In genomic region chr7:1458676-1459511, GRCh38 we compare ENCODE assay signal across 8 cellular contexts. TPM values are rescaled to one million over a fixed set of nuclear protein-coding genes. Genes with fewer than 3 reads are reported as not detected.
DNase-seq lines count a peak whose midpoint lies in the region; ATAC-seq and TF ChIP-seq lines count a peak whose summit lies in the region.

Gene MICALL2, minus strand, starts transcription at chr7:1459470. Its CDS starts 144 bp downstream, at chr7:1459326.

- H3K4me1 Mint-ChIP-seq in activated T-cell treated with anti-CD3 and anti-CD28 coated beads, Interleukin-2, amount 50 U/mL, for 4 hours (ENCODE audit: low read depth), result peaks cover 16% of the 10 kb centered on the region
- H3K4me1 Mint-ChIP-seq in natural killer cell, result peaks cover 6 to 26% of the 10 kb centered on the region in 2 donors

- no peaks in the 10 kb centered on the region for H3K27me3 Mint-ChIP-seq in activated T-cell treated with anti-CD3 and anti-CD28 coated beads, Interleukin-2, amount 50 U/mL, for 4 hours (ENCODE audit: low read depth)
- H3K27me3 Mint-ChIP-seq in natural killer cell (ENCODE audit: low read depth in 2 of 2), result no peaks in the 10 kb centered on the region

- DNase-seq in NCI-H1417 (lab: John Stamatoyannopoulos, UW) (peak; percentile 10 to 62 (median 53)), NCI-H1417 treated with DMSO at 0.1 percent for 48 hours (lab: John Stamatoyannopoulos, UW) (no peak), LNCaP clone FGC (ENCODE audit: low read depth) (no peak), fibroblast of peridontal ligament (ENCODE audit: extremely low read depth) (peak; percentile 72), natural killer cell (peak; percentile 38), NCI-H1436 (lab: John Stamatoyannopoulos, UW) (no peak)
- peak; percentile 21 for DNase-seq in activated T-cell treated with anti-CD3 and anti-CD28 coated beads, Interleukin-2, amount 50 U/mL, for 4 hours

- no peak for TF ChIP-seq CTCF in LNCaP clone FGC (IDR thresholded peaks at IDR 0.05; ENCODE audit: control insufficient read depth, extremely low read depth, insufficient read depth)
- TF ChIP-seq CTCF in natural killer cell (IDR thresholded peaks at IDR 0.05), result no peak

- H3K27ac Mint-ChIP-seq in natural killer cell, result peak within 1 kb of the TSS in 1 of 2 donors; percentile 14

- peak within 1 kb of the TSS; percentile 79 for H3K4me3 ChIP-seq in LNCaP clone FGC (ENCODE audit: low read depth, low read length)

- H3K36me3 Mint-ChIP-seq in activated T-cell treated with anti-CD3 and anti-CD28 coated beads, Interleukin-2, amount 50 U/mL, for 4 hours (ENCODE audit: insufficient read depth), result no peaks in the 10 kb centered on the region
- no peaks in the 10 kb centered on the region for H3K36me3 Mint-ChIP-seq in natural killer cell

- H3K9me3 Mint-ChIP-seq in activated T-cell treated with anti-CD3 and anti-CD28 coated beads, Interleukin-2, amount 50 U/mL, for 4 hours, result no peaks in the 10 kb centered on the region
- no peaks in the 10 kb centered on the region for H3K9me3 Mint-ChIP-seq in natural killer cell

- ATAC-seq in GM21786 (IDR thresholded peaks at IDR 0.05; ENCODE audit: unreplicated experiment) (peak; percentile 6), natural killer cell (peak; percentile 11 to 28 (median 22))
- peak; percentile 31 to 33 for ATAC-seq in activated T-cell treated with anti-CD3 and anti-CD28 coated beads, Interleukin-2, amount 50 U/mL, for 4 hours

- H3K4me3 Mint-ChIP-seq in activated T-cell treated with anti-CD3 and anti-CD28 coated beads, Interleukin-2, amount 50 U/mL, for 4 hours, result peak within 1 kb of the TSS; percentile 73
- H3K4me3 Mint-ChIP-seq in natural killer cell, result peak within 1 kb of the TSS; percentile 81

- intact Hi-C loops in natural killer cell (cut with micrococcal nuclease), result no loop called here

RNA-seq across cellular contexts. Expression of gene MICALL2, which starts in this region (rescaled TPM):
- total RNA-seq in activated T-cell treated with anti-CD3 and anti-CD28 coated beads, Interleukin-2, amount 50 U/mL, for 4 hours, result 1 to 10 TPM; 1.3 to 2.7 (median 1.4) TPM
- total RNA-seq in natural killer cell, result 1 to 10 TPM; 2.5 to 4.4 (median 2.8) TPM

Comparison
In these comparisons a context has a peak if more than half of its experiments do, and no peak if none do; other contexts are left out.
1. DNase-seq: peak in NCI-H1417 (3 of 3), activated T-cell treated with anti-CD3 and anti-CD28 coated beads, Interleukin-2, amount 50 U/mL, for 4 hours (single experiment), fibroblast of peridontal ligament (single experiment) and natural killer cell (single experiment); none in NCI-H1417 treated with DMSO at 0.1 percent for 48 hours (single experiment), LNCaP clone FGC (single experiment) and NCI-H1436 (single experiment).
2. Peak in every context shown above with its lines, with median percentiles within 50 percentile points of each other: ATAC-seq.